8 cellular contexts compared by ENCODE assay signal in genomic region chr15:99732268-99732641, GRCh38. TPM values are rescaled to one million over a fixed set of nuclear protein-coding genes. Genes with fewer than 3 reads are reported as not detected.
DNase-seq lines count a peak whose midpoint lies in the region; ATAC-seq and TF ChIP-seq lines count a peak whose summit lies in the region.

No MANE protein-coding gene starts in this region.

- H3K9me3 ChIP-seq in adrenal gland (replicated peaks in 1 of 3) (no peaks in the 10 kb centered on the region), stomach smooth muscle (ENCODE audit: control insufficient read depth in 2 of 2, low read length in 2 of 2) (no peaks in the 10 kb centered on the region)

- peak overlapping the region; percentile 82 to 89 (median 84) for H3K4me3 Mint-ChIP-seq in immature natural killer cell

- ATAC-seq in HG03097 (IDR thresholded peaks at IDR 0.05; ENCODE audit: low FRiP score, unreplicated experiment) (no peak), HG02852 (IDR thresholded peaks at IDR 0.05; ENCODE audit: unreplicated experiment) (no peak)

- intact Hi-C loops in adrenal gland (cut with DNase I) = no loop called here

- no peak for TF ChIP-seq POLR2A in adrenal gland (IDR thresholded peaks at IDR 0.05)

- H3K27me3 ChIP-seq in adrenal gland = no peaks in the 10 kb centered on the region
- no peaks in the 10 kb centered on the region for H3K27me3 ChIP-seq in stomach smooth muscle (ENCODE audit: control insufficient read depth in 1 of 2, insufficient read depth in 2 of 2, low read length in 2 of 2)

- TF ChIP-seq CTCF in adrenal gland (IDR thresholded peaks at IDR 0.05) (no peak), GM13976 (IDR thresholded peaks at IDR 0.05; ENCODE audit: borderline replicate concordance, control extremely low read depth, extremely low read depth, insufficient read depth, missing control alignments) (no peak)

- peaks cover 15% of the 10 kb centered on the region in 2 donors for H3K4me1 Mint-ChIP-seq in immature natural killer cell

- H3K4me1 ChIP-seq in adrenal gland (replicated peaks in 1 of 2) = peaks cover 0 to 10% of the 10 kb centered on the region in 2 donors
- H3K4me1 ChIP-seq in stomach smooth muscle (ENCODE audit: control insufficient read depth, insufficient read depth, low read length) = peaks cover 13% of the 10 kb centered on the region

- no peaks in the 10 kb centered on the region for H3K9me3 Mint-ChIP-seq in immature natural killer cell

- H3K27ac Mint-ChIP-seq in immature natural killer cell = peak overlapping the region in 4 of 6 donors; percentile 53 to 76 (median 63)

- peak; percentile 23 for DNase-seq in HuH-7 (ENCODE audit: low spot score)
- peak in 2 of 7 donors; percentile 16 to 24 for DNase-seq in adrenal gland
- no peak for DNase-seq in immature natural killer cell
- DNase-seq in GM13976 (ENCODE audit: low spot score) = no peak
- no peak for DNase-seq in activated naive CD4-positive, alpha-beta T cell treated with anti-CD3 and anti-CD28 coated beads, Interleukin-2, amount 50 U/mL, for 16 hours

- H3K27ac ChIP-seq in adrenal gland (peak overlapping the region in 3 of 5 donors; percentile 75 to 86 (median 77)), stomach smooth muscle (ENCODE audit: low read length) (peak overlapping the region; percentile 53)

- 33 to 44% (median 38%) methylated on average over 8 of the region's 8 CpGs for WGBS in adrenal gland, 4 donors

- peak overlapping the region; percentile 72 to 75 for H3K9ac ChIP-seq in stomach smooth muscle (ENCODE audit: low read length in 2 of 2)

- in situ Hi-C loops in GM13976 (cut with MboI; ENCODE audit: low sequenced_read_pairs, unreplicated experiment) = no loop called here

- H3K27me3 Mint-ChIP-seq in immature natural killer cell (ENCODE audit: low read depth in 3 of 3) = no peaks in the 10 kb centered on the region

- peaks cover 0 to 5% (median 0%) of the 10 kb centered on the region in 3 donors for H3K36me3 Mint-ChIP-seq in immature natural killer cell

- peaks cover 0 to 13% of the 10 kb centered on the region in 2 donors for H3K36me3 ChIP-seq in adrenal gland (replicated peaks in 1 of 2)
- H3K36me3 ChIP-seq in stomach smooth muscle (ENCODE audit: control insufficient read depth in 2 of 2, insufficient read depth in 2 of 2, low read length in 2 of 2) = peaks cover 9 to 13% of the 10 kb centered on the region in 2 donors

- H3K4me3 ChIP-seq in adrenal gland (peak overlapping the region in 3 of 4 donors; percentile 50 to 90 (median 84)), stomach smooth muscle (ENCODE audit: low read length in 2 of 2) (peak overlapping the region; percentile 83 to 85)

RNA-seq across cellular contexts. Expression of gene LYSMD4, which starts 1.0 kb away (rescaled TPM):
- 1 to 10 TPM; 1.7 to 8.3 (median 6.2) TPM for total RNA-seq in adrenal gland
- polyA plus RNA-seq in adrenal gland (1 to 10 TPM; 3.6 to 8.4 (median 7.9) TPM), immature natural killer cell (1 to 10 TPM; 1.6 to 3.5 (median 3.1) TPM)
